9 cellular contexts compared by ENCODE assay signal in genomic region chr2:241560883-241561474, GRCh38. TPM values are rescaled to one million over a fixed set of nuclear protein-coding genes. Genes with fewer than 3 reads are reported as not detected.
DNase-seq lines count a peak whose midpoint lies in the region; ATAC-seq and TF ChIP-seq lines count a peak whose summit lies in the region.
"Had no signal": no experiment of that assay in that cellular context is flagged by ENCODE, and none has a peak within 500 bp of the region (broad histone marks: within the 10 kb centered on the region; RNA-seq: fewer than 3 reads in every experiment).

No MANE protein-coding gene starts in this region.

- peaks cover 4% of the 10 kb centered on the region for H3K36me3 Mint-ChIP-seq in activated CD8-positive, alpha-beta memory T cell treated with anti-CD3 and anti-CD28 coated beads, Interleukin-2, amount 10 ng/mL, durations not matched to agents 7 days and 5 days

- TF ChIP-seq CTCF in epithelial cell of esophagus (IDR thresholded peaks at IDR 0.05; ENCODE audit: insufficient read depth, low read depth, low read length, missing control alignments) (no peak), upper lobe of right lung (IDR thresholded peaks at IDR 0.05) (no peak)

- H3K27ac Mint-ChIP-seq in activated CD8-positive, alpha-beta memory T cell treated with anti-CD3 and anti-CD28 coated beads, Interleukin-2, amount 10 ng/mL, durations not matched to agents 7 days and 5 days: no peak overlapping the region

- CTCF ChIA-PET in activated CD8-positive, alpha-beta memory T cell treated with anti-CD3 and anti-CD28 coated beads, Interleukin-2, amount 10 ng/mL, durations not matched to agents 7 days and 5 days (lab: Charles Lee): no interaction called here

- H3K36me3 ChIP-seq in upper lobe of right lung: peaks cover 4% of the 10 kb centered on the region

- peaks cover 34% of the 10 kb centered on the region for H3K27me3 Mint-ChIP-seq in activated CD8-positive, alpha-beta memory T cell treated with anti-CD3 and anti-CD28 coated beads, Interleukin-2, amount 10 ng/mL, durations not matched to agents 7 days and 5 days

- peaks cover 31% of the 10 kb centered on the region for H3K4me1 ChIP-seq in upper lobe of right lung

- ATAC-seq in Right ventricle myocardium superior (ENCODE audit: poor library complexity) (no peak), left ventricle myocardium superior (no peak), upper lobe of right lung (no peak), GM19452 (IDR thresholded peaks at IDR 0.05; ENCODE audit: unreplicated experiment) (no peak)
- ATAC-seq in activated CD8-positive, alpha-beta memory T cell treated with anti-CD3 and anti-CD28 coated beads, Interleukin-2, amount 10 ng/mL, durations not matched to agents 7 days and 5 days: no peak

- peaks cover 3% of the 10 kb centered on the region for H3K4me1 Mint-ChIP-seq in activated CD8-positive, alpha-beta memory T cell treated with anti-CD3 and anti-CD28 coated beads, Interleukin-2, amount 10 ng/mL, durations not matched to agents 7 days and 5 days

- DNase-seq in Right ventricle myocardium superior (peak; percentile 38), left ventricle myocardium superior (no peak), epithelial cell of esophagus (ENCODE audit: low read depth) (no peak), mucosa of gallbladder (ENCODE audit: low spot score) (peak; percentile 48), upper lobe of right lung (peak; percentile 59), DMS79 treated with DMSO at 0.1 percent for 48 hours (lab: John Stamatoyannopoulos, UW) (no peak)
- DNase-seq in activated CD8-positive, alpha-beta memory T cell treated with anti-CD3 and anti-CD28 coated beads, Interleukin-2, amount 10 ng/mL, durations not matched to agents 7 days and 5 days: no peak

- no peaks in the 10 kb centered on the region for H3K9me3 Mint-ChIP-seq in activated CD8-positive, alpha-beta memory T cell treated with anti-CD3 and anti-CD28 coated beads, Interleukin-2, amount 10 ng/mL, durations not matched to agents 7 days and 5 days (ENCODE audit: low read depth)

- no peak overlapping the region for H3K27ac ChIP-seq in upper lobe of right lung
- H3K27ac ChIP-seq: 22Rv1 had no signal

- H3K4me3 ChIP-seq in epithelial cell of esophagus (ENCODE audit: low read length) (peak overlapping the region; percentile 58), upper lobe of right lung (peak overlapping the region; percentile 69)

- no peaks in the 10 kb centered on the region for H3K27me3 ChIP-seq in upper lobe of right lung

- intact Hi-C loops in Right ventricle myocardium superior (cut with DNase I): no loop called here
- intact Hi-C loops in left ventricle myocardium superior (cut with micrococcal nuclease): no loop called here
- intact Hi-C loops in upper lobe of right lung (cut with DNase I): no loop called here

- H3K9me3 ChIP-seq in upper lobe of right lung: no peaks in the 10 kb centered on the region

- no peak overlapping the region for H3K4me3 Mint-ChIP-seq in activated CD8-positive, alpha-beta memory T cell treated with anti-CD3 and anti-CD28 coated beads, Interleukin-2, amount 10 ng/mL, durations not matched to agents 7 days and 5 days

RNA-seq across cellular contexts. Expression of gene BOK, which starts 2.4 kb away (rescaled TPM):
- total RNA-seq in Right ventricle myocardium superior: 3.8 TPM
- 3.6 TPM for total RNA-seq in left ventricle myocardium superior
- total RNA-seq in mucosa of gallbladder: 76.8 TPM
- 56.4 TPM for total RNA-seq in upper lobe of right lung
- not detected for total RNA-seq in activated CD8-positive, alpha-beta memory T cell treated with anti-CD3 and anti-CD28 coated beads, Interleukin-2, amount 10 ng/mL, durations not matched to agents 7 days and 5 days

RNA-seq across cellular contexts. Expression of gene STK25, which starts 52.6 kb away (rescaled TPM):
- total RNA-seq in Right ventricle myocardium superior (85.9 TPM), left ventricle myocardium superior (99.3 TPM), mucosa of gallbladder (158 TPM), upper lobe of right lung (134 TPM)
- 100 to 1,000 TPM; 108 to 130 TPM for total RNA-seq in activated CD8-positive, alpha-beta memory T cell treated with anti-CD3 and anti-CD28 coated beads, Interleukin-2, amount 10 ng/mL, durations not matched to agents 7 days and 5 days

Comparison
In these comparisons a context has a peak if more than half of its experiments do, and no peak if none do; other contexts are left out.
1. DNase-seq: peak in Right ventricle myocardium superior (single experiment), mucosa of gallbladder (single experiment) and upper lobe of right lung (single experiment); none in left ventricle myocardium superior (single experiment), epithelial cell of esophagus (single experiment), DMS79 treated with DMSO at 0.1 percent for 48 hours (single experiment) and activated CD8-positive, alpha-beta memory T cell treated with anti-CD3 and anti-CD28 coated beads, Interleukin-2, amount 10 ng/mL, durations not matched to agents 7 days and 5 days (single experiment).
2. RNA of gene BOK, which starts 2.4 kb away (total RNA-seq): 76.8 TPM in mucosa of gallbladder (single experiment) and 56.4 TPM in upper lobe of right lung (single experiment); 3.8 TPM in Right ventricle myocardium superior (single experiment), 3.6 TPM in left ventricle myocardium superior (single experiment) and not detected in activated CD8-positive, alpha-beta memory T cell treated with anti-CD3 and anti-CD28 coated beads, Interleukin-2, amount 10 ng/mL, durations not matched to agents 7 days and 5 days; every median in the first group is over 10 times any median in the second.